ENCODE assay signal across 19 cellular contexts in the genomic region with DNA sequence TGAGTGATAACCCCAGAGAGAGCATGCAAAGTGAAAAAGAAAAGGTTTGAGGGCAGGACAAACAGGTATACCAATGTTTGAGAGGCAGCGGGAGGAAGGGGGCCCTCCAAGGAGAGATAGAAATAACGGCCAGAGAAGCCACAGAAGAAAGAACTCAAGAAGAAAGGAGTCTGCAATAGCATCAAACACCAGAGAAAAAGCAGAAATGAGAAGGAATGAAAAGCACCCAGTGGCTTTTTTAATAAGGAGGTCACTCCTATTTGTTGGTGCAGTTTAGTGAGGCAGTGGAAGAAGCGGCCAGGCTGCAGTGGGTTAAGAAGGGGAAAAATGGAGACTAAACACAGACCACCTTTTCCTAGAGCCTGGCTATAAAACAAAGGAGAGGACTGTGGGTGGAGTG.
A peak's percentile ranks its signal among the peaks of the same experiment; 100 is the strongest.
DNase-seq lines count a peak whose midpoint lies in the region; TF ChIP-seq lines count a peak whose summit lies in the region.
"Had no signal": no experiment of that assay in that cellular context is flagged by ENCODE, and none has a peak within 500 bp of the region (broad histone marks: within the 10 kb centered on the region; RNA-seq: fewer than 3 reads in every experiment).

No MANE protein-coding gene starts in this region.

- H3K27me3 Mint-ChIP-seq in nephron progenitor cell (ENCODE audit: low read depth, poor library complexity), result no peaks in the 10 kb centered on the region
- H3K27me3 Mint-ChIP-seq: CD4-positive, alpha-beta T cell had no signal

- peaks cover 0 to 1% (median 0%) of the 10 kb centered on the region in 11 experiments; a peak in 2 of 22 replicates for H3K9me3 ChIP-seq in BLaER1 treated with 17β-estradiol and CSF1 and Interleukin-3, amounts not matched to agents 10 nM and 100 nM (replicated peaks in 1 of 11)

- DNase-seq in HL-60 (ENCODE audit: low read depth in 1 of 2, low spot score in 1 of 2) (peak in 1 of 2 experiments; percentile 17), SIG-M5 treated with dmso at 0.1 percent for 504 hours (lab: John Stamatoyannopoulos, UW; ENCODE audit: unreplicated experiment) (peak; percentile 81), nephron progenitor cell (no peak), dorsolateral prefrontal cortex (no peak), activated T-cell treated with anti-CD3 and anti-CD28 coated beads for 4 hours (no peak), KG1 (lab: John Stamatoyannopoulos, UW) (no peak)
- no peak for DNase-seq in activated T-cell treated with anti-CD3 and anti-CD28 coated beads, Interleukin-2, amount 50 U/mL, for 1 hour
- DNase-seq: CD4-positive, alpha-beta T cell; DND-41; GDM1; GOT3; HFFc6; MM.1S; NCI-H1436; NCI-H2029 treated with DMSO at 0.1 percent for 48 hours; NCI-H510A treated with DMSO at 0.1 percent for 48 hours; PC-9 had no signal

- H4K20me1 ChIP-seq in BLaER1 treated with 17β-estradiol and CSF1 and Interleukin-3, amounts not matched to agents 10 nM and 100 nM, result no peaks in the 10 kb centered on the region

- no peak overlapping the region for H3K4me3 ChIP-seq in BLaER1 treated with 17β-estradiol and CSF1 and Interleukin-3, amounts not matched to agents 10 nM and 100 nM
- H3K4me3 ChIP-seq in HL-60 (replicated peaks; ENCODE audit: insufficient read depth, low read length) (no peak overlapping the region), dorsolateral prefrontal cortex (no peak overlapping the region)
- H3K4me3 ChIP-seq: PC-9 had no signal

- H3K36me3 Mint-ChIP-seq in nephron progenitor cell (ENCODE audit: low read depth), result peaks cover 10% of the 10 kb centered on the region

- H3K4me3 Mint-ChIP-seq in nephron progenitor cell, result no peak overlapping the region
- H3K4me3 Mint-ChIP-seq: CD4-positive, alpha-beta T cell; HFFc6 had no signal

- no peaks in the 10 kb centered on the region for H3K27me3 ChIP-seq in BLaER1 treated with 17β-estradiol and CSF1 and Interleukin-3, amounts not matched to agents 10 nM and 100 nM
- H3K27me3 ChIP-seq in HL-60 (ENCODE audit: insufficient read depth, poor library complexity, severe bottlenecking) (no peaks in the 10 kb centered on the region), dorsolateral prefrontal cortex (no peaks in the 10 kb centered on the region)

- H3K27ac ChIP-seq in BLaER1 treated with 17β-estradiol and CSF1 and Interleukin-3, amounts not matched to agents 10 nM and 100 nM, result peak overlapping the region in 10 of 11 experiments; percentile 9 to 76 (median 59); a peak in 14 of 22 replicates
- peak overlapping the region; percentile 63 for H3K27ac ChIP-seq in HL-60 (replicated peaks)
- H3K27ac ChIP-seq in dorsolateral prefrontal cortex, result no peak overlapping the region
- H3K27ac ChIP-seq: KMS-11, PC-9 had no signal

- H3K4me2 ChIP-seq in BLaER1 treated with 17β-estradiol and CSF1 and Interleukin-3, amounts not matched to agents 10 nM and 100 nM, result peak overlapping the region in 9 of 11 experiments; percentile 35 to 88 (median 65); a peak in 15 of 22 replicates
- H3K4me2 ChIP-seq: KMS-11, PC-9 had no signal

- H3K27ac Mint-ChIP-seq in nephron progenitor cell, result peak overlapping the region; percentile 64
- H3K27ac Mint-ChIP-seq: CD4-positive, alpha-beta T cell; HFFc6 had no signal

- TF ChIP-seq CTCF in HL-60 (IDR thresholded peaks at IDR 0.05; ENCODE audit: insufficient read depth, low read length) (no peak), nephron progenitor cell (IDR thresholded peaks at IDR 0.05) (no peak), dorsolateral prefrontal cortex (IDR thresholded peaks at IDR 0.05 in 54 of 56, conservative IDR thresholded peaks at IDR 0.05 in 2 of 56; ENCODE audit: low read depth in 1 of 56, partially characterized antibody in 56 of 56) (no peak)

- peak overlapping the region in 1 of 11 experiments; percentile 11; a peak in 1 of 22 replicates for H3K9ac ChIP-seq in BLaER1 treated with 17β-estradiol and CSF1 and Interleukin-3, amounts not matched to agents 10 nM and 100 nM
- H3K9ac ChIP-seq: KMS-11 had no signal

- peaks cover 39 to 100% (median 54%) of the 10 kb centered on the region in 10 experiments for H3K4me1 ChIP-seq in BLaER1 treated with 17β-estradiol and CSF1 and Interleukin-3, amounts not matched to agents 10 nM and 100 nM

- H3K4me1 Mint-ChIP-seq in nephron progenitor cell, result peaks cover 25% of the 10 kb centered on the region

- intact Hi-C loops in dorsolateral prefrontal cortex (cut with DNase I), result no loop called here

- H3K36me3 ChIP-seq in BLaER1 treated with 17β-estradiol and CSF1 and Interleukin-3, amounts not matched to agents 10 nM and 100 nM, result peaks cover under 1 to 29% (median 8%) of the 10 kb centered on the region in 11 experiments; a peak in 14 of 22 replicates

- no peaks in the 10 kb centered on the region for H3K9me3 Mint-ChIP-seq in nephron progenitor cell
- H3K9me3 Mint-ChIP-seq: CD4-positive, alpha-beta T cell; HFFc6 had no signal

Comparison
In these comparisons a context has a peak if more than half of its experiments do, and no peak if none do; other contexts are left out.
1. H3K27ac ChIP-seq: peak in BLaER1 treated with 17β-estradiol and CSF1 and Interleukin-3, amounts not matched to agents 10 nM and 100 nM (10 of 11) and HL-60 (single experiment); none in dorsolateral prefrontal cortex (0 of 59).